In the genomic region with DNA sequence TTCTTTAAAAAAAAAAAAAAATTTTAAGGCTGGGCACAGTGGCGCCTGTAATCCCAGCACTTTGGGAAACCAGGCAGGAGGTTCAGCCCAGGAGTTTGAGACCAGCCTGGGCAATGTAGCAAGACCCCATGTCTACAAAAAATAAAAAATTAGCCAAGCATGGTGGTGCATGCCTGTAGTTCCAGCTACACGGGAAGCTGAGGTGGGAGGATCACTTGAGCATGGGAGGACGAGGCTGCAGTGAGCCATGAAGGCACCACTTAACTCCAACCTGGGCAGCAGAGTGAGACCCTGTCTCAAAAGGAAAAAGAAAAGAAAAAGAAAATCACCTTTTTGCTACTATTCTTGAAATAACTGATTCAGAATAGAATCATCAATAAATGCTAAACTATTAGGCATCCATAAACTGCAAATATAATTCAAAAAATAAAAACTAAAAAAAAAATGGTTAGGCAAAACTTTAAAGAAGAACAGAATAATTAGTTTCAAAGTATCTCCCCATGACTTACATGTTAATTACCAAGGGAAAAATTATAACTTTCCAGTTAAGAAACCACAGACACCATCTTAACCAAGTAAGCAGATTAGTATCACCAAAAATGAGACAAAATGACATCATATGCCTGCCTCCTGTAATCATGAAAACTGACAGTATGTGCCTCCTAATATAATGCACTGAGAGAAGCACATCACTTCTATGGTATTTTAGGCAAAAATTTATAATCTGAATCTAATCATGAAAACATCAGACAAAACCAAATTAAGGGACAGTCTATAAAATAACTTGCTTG, we compare ENCODE assay signal across 17 cellular contexts.
"Had no signal": no experiment of that assay in that cellular context is flagged by ENCODE, and none has a peak within 500 bp of the region (broad histone marks: within the 10 kb centered on the region; RNA-seq: fewer than 3 reads in every experiment).

No MANE protein-coding gene starts in this region.

- H3K4me3 ChIP-seq: adrenal gland, esophagus muscularis mucosa, hepatocyte, transverse colon, vagina had no signal

- H3K9me3 Mint-ChIP-seq: naive thymus-derived CD8-positive, alpha-beta T cell; stimulated activated naive B cell treated with anti-CD40 and anti-IgM and Interleukin-4, amounts not matched to agents 10 μg/mL and 1 μg/mL and 100 μg/mL, for 72 hours had no signal

- H3K27me3 Mint-ChIP-seq: naive thymus-derived CD8-positive, alpha-beta T cell; stimulated activated naive B cell treated with anti-CD40 and anti-IgM and Interleukin-4, amounts not matched to agents 10 μg/mL and 1 μg/mL and 100 μg/mL, for 72 hours had no signal

- H3K27ac ChIP-seq: adrenal gland, esophagus muscularis mucosa, hepatocyte, transverse colon, vagina had no signal

- ATAC-seq: naive thymus-derived CD8-positive, alpha-beta T cell had no signal

- H3K4me3 Mint-ChIP-seq: naive thymus-derived CD8-positive, alpha-beta T cell; stimulated activated naive B cell treated with anti-CD40 and anti-IgM and Interleukin-4, amounts not matched to agents 10 μg/mL and 1 μg/mL and 100 μg/mL, for 72 hours had no signal

- DNase-seq: activated CD4-positive, alpha-beta T cell treated with anti-CD3 and anti-CD28 coated beads for 1 hour; activated gamma-delta T cell treated with Interleukin-2 at 50 U/mL for 16 hours; adrenal gland; caudate nucleus; islet precursor cell; mammary epithelial cell; naive thymus-derived CD8-positive, alpha-beta T cell; nucleus accumbens; posterior cingulate gyrus; retina; stimulated activated naive B cell treated with anti-CD40 and anti-IgM and Interleukin-4, amounts not matched to agents 10 μg/mL and 1 μg/mL and 100 μg/mL, for 72 hours; T-helper 9 cell; transverse colon had no signal

- H2AFZ ChIP-seq: hepatocyte had no signal

- H3K4me1 ChIP-seq: transverse colon, vagina had no signal

- H3K9me3 ChIP-seq: adrenal gland, esophagus muscularis mucosa, transverse colon, vagina had no signal

- H3K27ac Mint-ChIP-seq: stimulated activated naive B cell treated with anti-CD40 and anti-IgM and Interleukin-4, amounts not matched to agents 10 μg/mL and 1 μg/mL and 100 μg/mL, for 72 hours had no signal

- H3K36me3 ChIP-seq: transverse colon had no signal

- H3K27me3 ChIP-seq: adrenal gland, esophagus muscularis mucosa, hepatocyte, transverse colon, vagina had no signal

- H3K4me2 ChIP-seq: hepatocyte had no signal

- FAIRE-seq: colon had no signal
